9 cellular contexts compared by ENCODE assay signal in genomic region chr6:133880006-133880405, GRCh38. TPM values are rescaled to one million over a fixed set of nuclear protein-coding genes. Genes with fewer than 3 reads are reported as not detected.
"Had no signal": no experiment of that assay in that cellular context is flagged by ENCODE, and none has a peak within 500 bp of the region (broad histone marks: within the 10 kb centered on the region; RNA-seq: fewer than 3 reads in every experiment).

No MANE protein-coding gene starts in this region.

- H3K4me3 ChIP-seq: K562 had no signal

- H3K4me2 ChIP-seq: KMS-11 had no signal

- H3K4me1 Mint-ChIP-seq: IgD-negative memory B cell had no signal

- H3K9ac ChIP-seq: KMS-11 had no signal

- DNase-seq: IMR-90, KBM-7, KG1 had no signal

- ATAC-seq: K562 had no signal

- H3K27ac Mint-ChIP-seq: IgD-negative memory B cell had no signal

- FAIRE-seq: HTR-8/SVneo, K562 had no signal

- H3K27ac ChIP-seq: HL-60, KMS-11 had no signal

- H3K36me3 Mint-ChIP-seq: IgD-negative memory B cell had no signal

- H3K4me3 Mint-ChIP-seq: IgD-negative memory B cell had no signal

RNA-seq across cellular contexts. Expression of gene TCF21, which starts 8.9 kb away (rescaled TPM):
- total RNA-seq: HT1080, K562 had no signal
- polyA plus RNA-seq: IgD-negative memory B cell, K562 had no signal
